Comparison of ENCODE assay signal across 9 cellular contexts in genomic region chr20:1816384-1817381, GRCh38.
DNase-seq lines count a peak whose midpoint lies in the region; ATAC-seq and TF ChIP-seq lines count a peak whose summit lies in the region.
"Had no signal": no experiment of that assay in that cellular context is flagged by ENCODE, and none has a peak within 500 bp of the region (broad histone marks: within the 10 kb centered on the region; RNA-seq: fewer than 3 reads in every experiment).

No MANE protein-coding gene starts in this region.

- no peaks in the 10 kb centered on the region for H3K9me3 Mint-ChIP-seq in activated CD8-positive, alpha-beta T cell treated with anti-CD3 and anti-CD28 coated beads, Interleukin-2, amount 10 ng/mL, durations not matched to agents 7 days and 5 days (ENCODE audit: insufficient read depth)
- H3K9me3 Mint-ChIP-seq in activated CD4-positive, alpha-beta memory T cell treated with anti-CD3 and anti-CD28 coated beads for 36 hours, result peaks cover 3% of the 10 kb centered on the region

- ATAC-seq in activated CD8-positive, alpha-beta T cell treated with anti-CD3 and anti-CD28 coated beads, Interleukin-2, amount 10 ng/mL, durations not matched to agents 7 days and 5 days, result peak; percentile 82
- ATAC-seq in heart right ventricle, result peak; percentile 59 to 86 (median 79)
- no peak for ATAC-seq in GM18873 (IDR thresholded peaks at IDR 0.05; ENCODE audit: low FRiP score, unreplicated experiment)

- DNase-seq in HK-2 (ENCODE audit: unreplicated experiment) (peak; percentile 41), heart right ventricle (peak in 1 of 2 donors; percentile 56), stromal cell of bone marrow (ENCODE audit: low read depth) (peak; percentile 48), RPMI8226 (no peak)
- peak; percentile 69 for DNase-seq in activated CD8-positive, alpha-beta T cell treated with anti-CD3 and anti-CD28 coated beads, Interleukin-2, amount 10 ng/mL, durations not matched to agents 7 days and 5 days
- DNase-seq in activated CD4-positive, alpha-beta memory T cell treated with anti-CD3 and anti-CD28 coated beads for 36 hours, result no peak
- DNase-seq: activated CD4-positive, alpha-beta memory T cell treated with anti-CD3 and anti-CD28 coated beads, Interleukin-2, amount 10 ng/mL, durations not matched to agents 7 days and 5 days had no signal

- POLR2A ChIA-PET in activated CD8-positive, alpha-beta T cell treated with anti-CD3 and anti-CD28 coated beads, Interleukin-2, amount 10 ng/mL, durations not matched to agents 7 days and 5 days (lab: Charles Lee), result no interaction called here
- POLR2A ChIA-PET in activated CD4-positive, alpha-beta memory T cell treated with anti-CD3 and anti-CD28 coated beads for 36 hours (lab: Charles Lee), result no interaction called here

- intact Hi-C loops in heart right ventricle (cut with DNase I), result loop anchor here in 1 of 10 donors (10.0 kb wide), 1 partner anchor 328 kb away; no protein-coding TSS in a partner anchor
- intact Hi-C loops in activated CD4-positive, alpha-beta memory T cell treated with anti-CD3 and anti-CD28 coated beads for 36 hours (cut with micrococcal nuclease), result no loop called here

- H3K36me3 Mint-ChIP-seq in activated CD8-positive, alpha-beta T cell treated with anti-CD3 and anti-CD28 coated beads, Interleukin-2, amount 10 ng/mL, durations not matched to agents 7 days and 5 days (ENCODE audit: low read depth), result no peaks in the 10 kb centered on the region
- no peaks in the 10 kb centered on the region for H3K36me3 Mint-ChIP-seq in activated CD4-positive, alpha-beta memory T cell treated with anti-CD3 and anti-CD28 coated beads for 36 hours

- H3K27me3 Mint-ChIP-seq in activated CD8-positive, alpha-beta T cell treated with anti-CD3 and anti-CD28 coated beads, Interleukin-2, amount 10 ng/mL, durations not matched to agents 7 days and 5 days (ENCODE audit: low read depth), result peaks cover 45% of the 10 kb centered on the region
- H3K27me3 Mint-ChIP-seq in activated CD4-positive, alpha-beta memory T cell treated with anti-CD3 and anti-CD28 coated beads for 36 hours, result peaks cover 35% of the 10 kb centered on the region

- 53 to 59% methylated on average over 16 of the region's 16 CpGs for WGBS in heart right ventricle, 2 donors

- TF ChIP-seq CTCF in heart right ventricle (IDR thresholded peaks at IDR 0.05), result no peak

- H3K27me3 ChIP-seq in heart right ventricle, result peaks cover 0 to 8% (median 0%) of the 10 kb centered on the region in 7 donors

- no peak overlapping the region for H3K4me3 ChIP-seq in heart right ventricle

- H3K4me1 Mint-ChIP-seq in activated CD8-positive, alpha-beta T cell treated with anti-CD3 and anti-CD28 coated beads, Interleukin-2, amount 10 ng/mL, durations not matched to agents 7 days and 5 days (ENCODE audit: low read depth), result peaks cover 27% of the 10 kb centered on the region
- peaks cover 6% of the 10 kb centered on the region for H3K4me1 Mint-ChIP-seq in activated CD4-positive, alpha-beta memory T cell treated with anti-CD3 and anti-CD28 coated beads for 36 hours (ENCODE audit: low read depth)
- H3K4me1 Mint-ChIP-seq: activated CD4-positive, alpha-beta memory T cell treated with anti-CD3 and anti-CD28 coated beads, Interleukin-2, amount 10 ng/mL, durations not matched to agents 7 days and 5 days had no signal

- CTCF ChIA-PET in activated CD8-positive, alpha-beta T cell treated with anti-CD3 and anti-CD28 coated beads, Interleukin-2, amount 10 ng/mL, durations not matched to agents 7 days and 5 days (lab: Charles Lee), result no interaction called here
- CTCF ChIA-PET in activated CD4-positive, alpha-beta memory T cell treated with anti-CD3 and anti-CD28 coated beads for 36 hours (lab: Charles Lee), result interaction anchor here (0.6 kb wide), 1 partner anchor 510 kb away, joined by 4 read pairs; no protein-coding TSS in a partner anchor

- H3K27ac ChIP-seq in heart right ventricle, result peak overlapping the region in 9 of 10 donors; percentile 33 to 88 (median 82)

- H3K4me1 ChIP-seq in heart right ventricle, result peaks cover 17 to 82% (median 50%) of the 10 kb centered on the region in 9 donors

- no peak overlapping the region for H3K27ac Mint-ChIP-seq in activated CD8-positive, alpha-beta T cell treated with anti-CD3 and anti-CD28 coated beads, Interleukin-2, amount 10 ng/mL, durations not matched to agents 7 days and 5 days
- H3K27ac Mint-ChIP-seq in activated CD4-positive, alpha-beta memory T cell treated with anti-CD3 and anti-CD28 coated beads for 36 hours, result no peak overlapping the region
- H3K27ac Mint-ChIP-seq: activated CD4-positive, alpha-beta memory T cell treated with anti-CD3 and anti-CD28 coated beads, Interleukin-2, amount 10 ng/mL, durations not matched to agents 7 days and 5 days; nephron had no signal

- H3K9me3 ChIP-seq in heart right ventricle, result peaks cover 0 to 8% (median 0%) of the 10 kb centered on the region in 11 donors

- H3K36me3 ChIP-seq in heart right ventricle, result no peaks in the 10 kb centered on the region

- H3K4me3 Mint-ChIP-seq in activated CD8-positive, alpha-beta T cell treated with anti-CD3 and anti-CD28 coated beads, Interleukin-2, amount 10 ng/mL, durations not matched to agents 7 days and 5 days, result peak overlapping the region; percentile 46
- no peak overlapping the region for H3K4me3 Mint-ChIP-seq in activated CD4-positive, alpha-beta memory T cell treated with anti-CD3 and anti-CD28 coated beads for 36 hours
- H3K4me3 Mint-ChIP-seq: activated CD4-positive, alpha-beta memory T cell treated with anti-CD3 and anti-CD28 coated beads, Interleukin-2, amount 10 ng/mL, durations not matched to agents 7 days and 5 days; nephron had no signal

Comparison
In these comparisons a context has a peak if more than half of its experiments do, and no peak if none do; other contexts are left out.
1. DNase-seq: peak in HK-2 (single experiment), activated CD8-positive, alpha-beta T cell treated with anti-CD3 and anti-CD28 coated beads, Interleukin-2, amount 10 ng/mL, durations not matched to agents 7 days and 5 days (single experiment) and stromal cell of bone marrow (single experiment); none in activated CD4-positive, alpha-beta memory T cell treated with anti-CD3 and anti-CD28 coated beads for 36 hours (single experiment) and RPMI8226 (single experiment).